9 cellular contexts compared by ENCODE assay signal in the genomic region with DNA sequence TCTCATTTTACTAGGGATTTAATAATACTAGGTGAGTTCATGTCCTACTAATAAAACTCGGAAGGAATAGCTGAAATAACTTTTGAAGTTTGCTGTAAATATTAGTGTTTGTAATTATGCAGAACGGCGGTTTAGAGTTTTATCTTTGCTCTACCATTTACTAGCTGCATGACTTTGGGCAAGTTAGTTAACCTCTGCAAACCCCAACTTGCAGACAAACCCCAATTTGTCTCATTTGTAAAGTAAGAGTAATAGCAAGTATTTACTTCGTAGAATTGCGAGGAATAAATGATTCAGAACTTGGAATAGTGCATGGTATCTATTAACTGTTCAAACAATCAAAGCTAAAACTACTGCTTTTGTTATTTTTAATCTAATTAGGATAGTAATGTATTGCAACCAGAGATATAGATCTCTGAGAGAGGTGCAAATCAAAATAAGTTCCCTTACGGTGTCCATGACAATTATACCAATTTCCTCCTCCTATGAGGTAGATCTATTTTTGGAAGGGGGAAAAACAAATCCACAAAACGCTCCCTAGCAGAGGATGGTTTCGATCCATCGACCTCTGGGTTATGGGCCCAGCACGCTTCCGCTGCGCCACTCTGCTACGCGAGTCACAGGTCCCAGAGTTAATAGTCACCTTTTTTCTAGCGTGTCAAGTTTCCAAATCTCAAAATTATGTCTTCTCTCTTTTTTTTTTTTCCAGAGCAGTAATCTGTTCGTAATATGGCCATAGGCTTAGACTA. TPM values are rescaled to one million over a fixed set of nuclear protein-coding genes. Genes with fewer than 3 reads are reported as not detected.
DNase-seq lines count a peak whose midpoint lies in the region; ATAC-seq and TF ChIP-seq lines count a peak whose summit lies in the region.
"Had no signal": no experiment of that assay in that cellular context is flagged by ENCODE, and none has a peak within 500 bp of the region (broad histone marks: within the 10 kb centered on the region; RNA-seq: fewer than 3 reads in every experiment).

No MANE protein-coding gene starts in this region.

- peaks cover 53% of the 10 kb centered on the region for H3K4me1 Mint-ChIP-seq in CD8-positive, alpha-beta T cell (ENCODE audit: low read depth)
- H3K4me1 Mint-ChIP-seq in activated naive CD4-positive, alpha-beta T cell treated with anti-CD3 and anti-CD28 coated beads, Interleukin-2, amount 10 ng/mL, durations not matched to agents 7 days and 5 days, result peaks cover 52% of the 10 kb centered on the region

- H3K4me1 ChIP-seq in CD8-positive, alpha-beta T cell (ENCODE audit: insufficient read depth, low read length), result peaks cover 18% of the 10 kb centered on the region
- H3K4me1 ChIP-seq in HUES6 (ENCODE audit: control insufficient read depth, insufficient read depth, low read length), result no peaks in the 10 kb centered on the region

- peak overlapping the region; percentile 59 for H3K4me3 Mint-ChIP-seq in CD8-positive, alpha-beta T cell
- peak overlapping the region; percentile 64 for H3K4me3 Mint-ChIP-seq in activated naive CD4-positive, alpha-beta T cell treated with anti-CD3 and anti-CD28 coated beads, Interleukin-2, amount 10 ng/mL, durations not matched to agents 7 days and 5 days

- peaks cover 27% of the 10 kb centered on the region for H3K27me3 Mint-ChIP-seq in CD8-positive, alpha-beta T cell (ENCODE audit: low read depth)
- H3K27me3 Mint-ChIP-seq in activated naive CD4-positive, alpha-beta T cell treated with anti-CD3 and anti-CD28 coated beads, Interleukin-2, amount 10 ng/mL, durations not matched to agents 7 days and 5 days, result peaks cover 77% of the 10 kb centered on the region

- intact Hi-C loops in CD8-positive, alpha-beta T cell (cut with DNase I, micrococcal nuclease), result loop anchor here (2.0 to 10.0 kb wide), 8 partner anchors 17 to 1565 kb away; a partner anchor contains a TSS
- intact Hi-C loops in left colon (cut with DNase I, micrococcal nuclease), result loop anchor here in 1 of 2 donors (10.0 kb wide), 1 partner anchor 245 kb away; no protein-coding TSS in a partner anchor

- CTCF ChIA-PET in CD8-positive, alpha-beta T cell (lab: Charles Lee), result interaction anchor here (1.1 to 6.4 kb wide), 7 partner anchors 9 to 266 kb away, joined by 3 to 52 read pairs (median 6); no protein-coding TSS in a partner anchor
- CTCF ChIA-PET in activated naive CD4-positive, alpha-beta T cell treated with anti-CD3 and anti-CD28 coated beads, Interleukin-2, amount 10 ng/mL, durations not matched to agents 7 days and 5 days (lab: Charles Lee), result interaction anchor here (0.6 to 1.9 kb wide), 4 partner anchors 239 to 266 kb away, joined by 3 to 7 read pairs (median 3); no protein-coding TSS in a partner anchor

- POLR2A ChIA-PET in CD8-positive, alpha-beta T cell (lab: Charles Lee), result interaction anchor here (0.6 to 3.1 kb wide), 14 partner anchors 13 to 239 kb away, joined by 3 to 14 read pairs (median 3); a partner anchor contains a TSS

- H3K36me3 ChIP-seq in CD8-positive, alpha-beta T cell (ENCODE audit: insufficient read depth, low read length), result no peaks in the 10 kb centered on the region
- no peaks in the 10 kb centered on the region for H3K36me3 ChIP-seq in HUES6 (ENCODE audit: control insufficient read depth, insufficient read depth, low read length)

- H3K27me3 ChIP-seq in CD8-positive, alpha-beta T cell (ENCODE audit: insufficient read depth, low read length), result peaks cover 11% of the 10 kb centered on the region
- H3K27me3 ChIP-seq in HUES6 (ENCODE audit: control insufficient read depth, insufficient read depth, low read length), result peaks cover 15% of the 10 kb centered on the region

- H3K9me3 Mint-ChIP-seq in CD8-positive, alpha-beta T cell, result peaks cover 3% of the 10 kb centered on the region
- no peaks in the 10 kb centered on the region for H3K9me3 Mint-ChIP-seq in activated naive CD4-positive, alpha-beta T cell treated with anti-CD3 and anti-CD28 coated beads, Interleukin-2, amount 10 ng/mL, durations not matched to agents 7 days and 5 days

- H3K9ac ChIP-seq in HUES6 (ENCODE audit: low read length), result no peak overlapping the region

- H3K4me3 ChIP-seq in CD8-positive, alpha-beta T cell (ENCODE audit: low read depth, low read length), result no peak overlapping the region
- peak overlapping the region; percentile 75 for H3K4me3 ChIP-seq in HUES6 (ENCODE audit: low read depth, low read length)

- ATAC-seq in CD8-positive, alpha-beta T cell, result peak; percentile 27
- ATAC-seq in left colon, result peak; percentile 57
- no peak for ATAC-seq in GM18498 (IDR thresholded peaks at IDR 0.05; ENCODE audit: unreplicated experiment)
- ATAC-seq in GM21367 (IDR thresholded peaks at IDR 0.05; ENCODE audit: unreplicated experiment), result no peak

- no peak overlapping the region for H3K27ac ChIP-seq in CD8-positive, alpha-beta T cell (ENCODE audit: low read depth, low read length)
- no peak overlapping the region for H3K27ac ChIP-seq in HUES6 (ENCODE audit: low read depth, low read length)

- no peaks in the 10 kb centered on the region for H3K9me3 ChIP-seq in CD8-positive, alpha-beta T cell (ENCODE audit: low read length)
- no peaks in the 10 kb centered on the region for H3K9me3 ChIP-seq in HUES6 (ENCODE audit: control insufficient read depth, insufficient read depth, low read depth, low read length)

- H3K36me3 Mint-ChIP-seq in CD8-positive, alpha-beta T cell, result no peaks in the 10 kb centered on the region
- H3K36me3 Mint-ChIP-seq in activated naive CD4-positive, alpha-beta T cell treated with anti-CD3 and anti-CD28 coated beads, Interleukin-2, amount 10 ng/mL, durations not matched to agents 7 days and 5 days, result no peaks in the 10 kb centered on the region

- peak overlapping the region; percentile 85 for H3K27ac Mint-ChIP-seq in CD8-positive, alpha-beta T cell
- peak overlapping the region; percentile 83 for H3K27ac Mint-ChIP-seq in activated naive CD4-positive, alpha-beta T cell treated with anti-CD3 and anti-CD28 coated beads, Interleukin-2, amount 10 ng/mL, durations not matched to agents 7 days and 5 days

- no peak for TF ChIP-seq CTCF in CD8-positive, alpha-beta T cell (IDR thresholded peaks at IDR 0.05)

- peak in 5 of 7 experiments; percentile 35 to 68 (median 54) for DNase-seq in CD8-positive, alpha-beta T cell
- peak; percentile 81 for DNase-seq in RKO (ENCODE audit: low spot score)
- peak; percentile 58 for DNase-seq in activated naive CD4-positive, alpha-beta T cell treated with anti-CD3 and anti-CD28 coated beads, Interleukin-2, amount 10 ng/mL, durations not matched to agents 7 days and 5 days
- no peak for DNase-seq in left colon
- DNase-seq in effector CD4-positive, alpha-beta T cell, result no peak
- DNase-seq: left cardiac atrium had no signal

RNA-seq across cellular contexts. Expression of gene BTN3A2, which starts 35.1 kb away (rescaled TPM):
- total RNA-seq in CD8-positive, alpha-beta T cell, result 10 to 100 TPM; 38.4 to 43.6 TPM
- total RNA-seq in left colon, result 10 to 100 TPM; 17.6 to 35.1 TPM

RNA-seq across cellular contexts. Expression of gene BTN2A2, which starts 53.0 kb away (rescaled TPM):
- total RNA-seq in CD8-positive, alpha-beta T cell, result 10 to 100 TPM; 14.1 to 15.5 TPM
- total RNA-seq in left colon, result 1 to 10 TPM; 6.2 to 8.0 TPM

Comparison
In these comparisons a context has a peak if more than half of its experiments do, and no peak if none do; other contexts are left out.
1. ATAC-seq: peak in CD8-positive, alpha-beta T cell (single experiment) and left colon (single experiment); none in GM18498 (single experiment) and GM21367 (single experiment).
2. DNase-seq: peak in CD8-positive, alpha-beta T cell (5 of 7), RKO (single experiment) and activated naive CD4-positive, alpha-beta T cell treated with anti-CD3 and anti-CD28 coated beads, Interleukin-2, amount 10 ng/mL, durations not matched to agents 7 days and 5 days (single experiment); none in left colon (0 of 2) and effector CD4-positive, alpha-beta T cell (single experiment).